ENCODE assay signal across 22 cellular contexts in the genomic region with DNA sequence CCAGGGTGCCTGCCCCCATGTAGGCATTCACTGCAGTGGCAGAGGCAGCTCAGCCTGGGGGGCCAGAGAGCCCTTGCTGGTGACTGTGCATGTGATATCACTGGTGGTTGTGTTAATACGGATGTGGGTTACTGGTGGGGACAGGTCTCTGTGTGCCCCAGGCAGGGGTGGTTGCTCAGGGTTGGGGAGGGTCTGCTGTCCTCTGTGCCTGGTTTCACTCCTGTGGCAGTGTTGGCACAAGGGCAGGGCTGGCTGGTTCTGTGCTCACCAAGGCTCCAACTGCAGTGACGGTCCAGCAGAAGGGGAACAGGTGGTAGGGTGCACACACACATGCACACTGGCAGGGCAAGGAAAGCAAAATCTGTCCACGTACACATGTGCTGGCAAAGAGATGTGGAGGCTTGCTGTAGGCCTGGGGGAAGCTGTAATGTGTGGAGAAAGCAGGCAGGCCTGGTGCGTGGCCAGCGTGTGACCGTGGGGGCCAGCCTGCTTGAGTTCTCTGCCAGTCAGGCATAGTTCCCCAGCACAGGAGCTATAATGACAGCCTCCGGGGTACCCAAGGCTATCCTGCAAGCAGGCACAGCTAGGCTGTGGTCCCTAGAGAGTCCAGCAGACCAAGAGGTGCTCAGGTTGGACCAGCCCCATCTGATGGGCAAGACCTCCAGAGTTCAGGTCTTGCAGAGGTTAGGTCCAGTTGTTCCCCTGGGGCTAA.
"Had no signal": no experiment of that assay in that cellular context is flagged by ENCODE, and none has a peak within 500 bp of the region (broad histone marks: within the 10 kb centered on the region; RNA-seq: fewer than 3 reads in every experiment).

No MANE protein-coding gene starts in this region.

- H3K27ac ChIP-seq: adrenal gland, epithelial cell of prostate, foreskin keratinocyte, tibial artery, uterus had no signal

- ATAC-seq: activated CD4-positive, alpha-beta T cell treated with anti-CD3 and anti-CD28 coated beads for 36 hours; activated naive CD4-positive, alpha-beta T cell treated with anti-CD3 and anti-CD28 coated beads, Interleukin-2, amount 50 U/mL, for 72 hours; foreskin keratinocyte; T-cell; WTC11 had no signal

- H3K9me3 Mint-ChIP-seq: activated naive CD4-positive, alpha-beta T cell treated with anti-CD3 and anti-CD28 coated beads, Interleukin-2, amount 50 U/mL, for 72 hours; activated T-helper 1 cell treated with anti-CD3 and anti-CD28 coated beads, Interleukin-12 subunit alpha, Interleukin-12 subunit beta, Interleukin-2, Interleukin-4 antibody, amounts not matched to agents 30 ng/mL and 10 ng/mL and 1 ng/mL, durations not matched to agents 14 hours and 24 hours and 36 hours had no signal

- H3K4me1 Mint-ChIP-seq: neural crest cell, WTC11 had no signal

- H3K36me3 ChIP-seq: adrenal gland, tibial artery, uterus had no signal

- H3K9me3 ChIP-seq: adrenal gland, tibial artery, uterus had no signal

- H3K4me3 Mint-ChIP-seq: activated CD4-positive, alpha-beta memory T cell treated with anti-CD3 and anti-CD28 coated beads for 36 hours; activated CD4-positive, alpha-beta T cell treated with anti-CD3 and anti-CD28 coated beads for 36 hours; activated T-helper 1 cell treated with anti-CD3 and anti-CD28 coated beads, Interleukin-12 subunit alpha, Interleukin-12 subunit beta, Interleukin-2, Interleukin-4 antibody, amounts not matched to agents 30 ng/mL and 10 ng/mL and 1 ng/mL, durations not matched to agents 14 hours and 24 hours and 36 hours; endodermal cell; neural crest cell; T-cell; WTC11 had no signal

- DNase-seq: activated CD4-positive, alpha-beta memory T cell treated with anti-CD3 and anti-CD28 coated beads for 36 hours; activated CD4-positive, alpha-beta T cell treated with anti-CD3 and anti-CD28 coated beads for 36 hours; activated gamma-delta T cell treated with Interleukin-2 at 50 U/mL for 16 hours; activated T-cell treated with anti-CD3 and anti-CD28 coated beads for 4 hours; adrenal gland; endodermal cell; foreskin keratinocyte; hippocampal formation; mammary epithelial cell; midbrain; stimulated activated CD4-positive, alpha-beta T cell treated with anti-CD3 and anti-CD28 coated beads, Interleukin-12 subunit alpha, Interleukin-12 subunit beta, amount 100 ng/mL, for 4 hours; stimulated activated CD4-positive, alpha-beta T cell treated with anti-CD3 and anti-CD28 coated beads, Interleukin-1b, Interleukin-23, amount 100 ng/mL, for 48 hours; stimulated activated CD8-positive, alpha-beta memory T cell treated with anti-CD3 and anti-CD28 coated beads, Interleukin-4, amount 100 ng/mL, for 48 hours; stimulated activated naive CD4-positive, alpha-beta T cell treated with Interleukin-2 at 50 U/mL for 16 hours; T-cell; tibial artery; uterus had no signal

- H3K27ac Mint-ChIP-seq: activated CD4-positive, alpha-beta memory T cell treated with anti-CD3 and anti-CD28 coated beads for 36 hours; activated CD4-positive, alpha-beta T cell treated with anti-CD3 and anti-CD28 coated beads for 36 hours; activated naive CD4-positive, alpha-beta T cell treated with anti-CD3 and anti-CD28 coated beads, Interleukin-2, amount 50 U/mL, for 72 hours; activated T-helper 1 cell treated with anti-CD3 and anti-CD28 coated beads, Interleukin-12 subunit alpha, Interleukin-12 subunit beta, Interleukin-2, Interleukin-4 antibody, amounts not matched to agents 30 ng/mL and 10 ng/mL and 1 ng/mL, durations not matched to agents 14 hours and 24 hours and 36 hours; endodermal cell; T-cell; WTC11 had no signal

- H3K27me3 Mint-ChIP-seq: activated CD4-positive, alpha-beta memory T cell treated with anti-CD3 and anti-CD28 coated beads for 36 hours; activated CD4-positive, alpha-beta T cell treated with anti-CD3 and anti-CD28 coated beads for 36 hours; T-cell had no signal

- H3K4me1 ChIP-seq: foreskin keratinocyte, tibial artery, uterus had no signal

- H3K4me3 ChIP-seq: adrenal gland, tibial artery, uterus had no signal

- H3K27me3 ChIP-seq: adrenal gland, foreskin keratinocyte, tibial artery, uterus had no signal
